Comparison of ENCODE assay signal across 8 cellular contexts in the genomic region with DNA sequence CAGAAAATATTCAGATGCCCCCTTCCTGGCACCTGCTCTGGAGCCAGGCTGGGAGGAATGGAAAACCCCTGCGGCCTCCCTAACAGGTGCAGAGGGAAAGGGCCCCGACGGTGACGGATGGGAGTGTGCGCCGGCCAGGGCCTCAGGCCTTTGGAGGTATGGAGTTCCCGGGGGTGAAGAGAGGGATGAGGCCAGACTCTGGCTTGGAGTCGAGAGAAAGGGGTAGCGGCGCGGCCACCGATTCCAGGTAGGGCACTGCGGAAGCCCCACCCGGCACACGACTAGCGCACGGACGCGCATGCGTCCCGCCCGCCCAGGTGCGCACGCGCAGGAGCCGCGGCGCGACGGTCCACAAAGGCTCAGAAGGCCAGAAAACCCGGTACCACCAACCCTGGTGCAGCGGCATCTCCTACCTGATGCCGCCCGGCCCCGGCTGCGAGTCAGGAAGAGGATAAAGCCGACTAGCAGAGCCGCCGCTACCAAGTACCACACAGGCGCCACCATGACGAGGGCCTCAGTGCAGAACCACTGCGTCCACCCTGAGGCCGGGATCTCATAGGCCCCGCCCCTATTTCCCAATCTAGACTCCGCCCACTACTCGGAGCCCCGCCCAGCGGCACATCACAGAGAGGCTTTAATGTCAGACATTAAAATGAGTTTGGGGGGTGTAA. TPM values are rescaled to one million over a fixed set of nuclear protein-coding genes. Genes with fewer than 3 reads are reported as not detected.
A peak's percentile ranks its signal among the peaks of the same experiment; 100 is the strongest.
DNase-seq lines count a peak whose midpoint lies in the region; ATAC-seq and TF ChIP-seq lines count a peak whose summit lies in the region.

A gene (minus strand): TSS at position 559 of the 671 bp plus-strand sequence. CDS start 55 bp downstream, at position 504.

- H3K27ac ChIP-seq in HEK293 (ENCODE audit: extremely low read depth, low read depth, low read length) (peak within 1 kb of the TSS; percentile 96), thoracic aorta (peak within 1 kb of the TSS; percentile 78 to 88)

- peak within 1 kb of the TSS; percentile 93 for H3K4me3 Mint-ChIP-seq in osteocyte (ENCODE audit: unreplicated experiment)

- peak; percentile 89 for ATAC-seq in activated naive CD4-positive, alpha-beta T cell treated with anti-CD3 and anti-CD28 coated beads, Interleukin-2, amount 50 U/mL, for 72 hours
- ATAC-seq in thoracic aorta (ENCODE audit: insufficient number of reproducible peaks, low FRiP score, low read depth) = peak; percentile 82

- DNase-seq in GF-D8 (lab: John Stamatoyannopoulos, UW) (peak; percentile 54), MV-4-11 (lab: John Stamatoyannopoulos, UW) (peak; percentile 83), SKM-1 (lab: John Stamatoyannopoulos, UW; ENCODE audit: unreplicated experiment) (peak; percentile 31), glomerular visceral epithelial cell (ENCODE audit: extremely low spot score) (peak; percentile 87), osteocyte (ENCODE audit: extremely low spot score, unreplicated experiment) (peak; percentile 94), thoracic aorta (ENCODE audit: low spot score) (peak; percentile 58)
- DNase-seq in activated naive CD4-positive, alpha-beta T cell treated with anti-CD3 and anti-CD28 coated beads, Interleukin-2, amount 50 U/mL, for 72 hours (ENCODE audit: low spot score in 2 of 2) = peak; percentile 92 to 95

- peak within 1 kb of the TSS; percentile 96 to 98 for H3K27ac Mint-ChIP-seq in activated naive CD4-positive, alpha-beta T cell treated with anti-CD3 and anti-CD28 coated beads, Interleukin-2, amount 50 U/mL, for 72 hours
- peak within 1 kb of the TSS; percentile 91 for H3K27ac Mint-ChIP-seq in osteocyte (ENCODE audit: unreplicated experiment)

- no peak for TF ChIP-seq CTCF in HEK293 (tag by site-specific recombination; IDR thresholded peaks at IDR 0.05)
- no peak for TF ChIP-seq CTCF in osteocyte (IDR thresholded peaks at IDR 0.05)
- TF ChIP-seq CTCF in thoracic aorta (IDR thresholded peaks at IDR 0.05) = no peak

- H3K4me1 ChIP-seq in HEK293 (ENCODE audit: control insufficient read depth, insufficient read depth, low read length) (peaks cover 9% of the 10 kb centered on the region), thoracic aorta (ENCODE audit: control insufficient read depth in 1 of 2, low read depth in 2 of 2) (peaks cover 3 to 23% of the 10 kb centered on the region in 2 donors)

- no peaks in the 10 kb centered on the region for H3K27me3 Mint-ChIP-seq in osteocyte (ENCODE audit: unreplicated experiment)

- no peaks in the 10 kb centered on the region for H3K27me3 ChIP-seq in thoracic aorta (replicated peaks; ENCODE audit: insufficient read depth)

- peaks cover 22 to 32% of the 10 kb centered on the region in 2 experiments; a peak in 2 of 3 replicates for H3K36me3 ChIP-seq in HEK293 (ENCODE audit: control insufficient read depth in 2 of 2, insufficient read depth in 1 of 2, low read length in 2 of 2)
- peaks cover 14% of the 10 kb centered on the region for H3K36me3 ChIP-seq in thoracic aorta

- POLR2A ChIA-PET in HEK293 (lab: Yijun Ruan, JAX) = interaction anchor here (1.2 to 1.8 kb wide), 5 partner anchors 13 to 45 kb away, joined by 3 to 11 read pairs (median 5); a partner anchor contains a TSS

- H3K4me3 ChIP-seq in HEK293 (ENCODE audit: low read depth, low read length) (peak within 1 kb of the TSS; percentile 89), thoracic aorta (peak within 1 kb of the TSS; percentile 84)

- no peaks in the 10 kb centered on the region for H3K9me3 Mint-ChIP-seq in activated naive CD4-positive, alpha-beta T cell treated with anti-CD3 and anti-CD28 coated beads, Interleukin-2, amount 50 U/mL, for 72 hours
- no peaks in the 10 kb centered on the region for H3K9me3 Mint-ChIP-seq in osteocyte (ENCODE audit: unreplicated experiment)

- peaks cover 17% of the 10 kb centered on the region for H3K4me1 Mint-ChIP-seq in osteocyte (ENCODE audit: unreplicated experiment)

- CTCF ChIA-PET in HEK293 (lab: Yijun Ruan, JAX) = interaction anchor here (0.9 kb wide), 1 partner anchor 29 kb away, joined by 5 read pairs; no protein-coding TSS in a partner anchor

- H3K36me3 Mint-ChIP-seq in activated naive CD4-positive, alpha-beta T cell treated with anti-CD3 and anti-CD28 coated beads, Interleukin-2, amount 50 U/mL, for 72 hours = peaks cover 26 to 29% of the 10 kb centered on the region in 2 donors
- H3K36me3 Mint-ChIP-seq in osteocyte (ENCODE audit: unreplicated experiment) = peaks cover 14% of the 10 kb centered on the region

- H3K9me3 ChIP-seq in HEK293 (ENCODE audit: control insufficient read depth, insufficient read depth, low read depth, low read length) = no peaks in the 10 kb centered on the region
- no peaks in the 10 kb centered on the region for H3K9me3 ChIP-seq in thoracic aorta

TF ChIP-seq in HEK293, 187 proteins besides CTCF, POLR2A, EP300 and RAD21 (continues in another document):
- TF ChIP-seq ZNF175 (tag by site-specific recombination; IDR thresholded peaks at IDR 0.05) (no peak), ZNF629 (tag by site-specific recombination; IDR thresholded peaks at IDR 0.05) (peak; percentile 41; the same call in 1 of the 2 replicates), ZNF155 (tag by site-specific recombination; IDR thresholded peaks at IDR 0.05) (no peak), SP3 (tag by site-specific recombination; IDR thresholded peaks at IDR 0.05) (peak; percentile 92), ZNF561 (tag by site-specific recombination; IDR thresholded peaks at IDR 0.05; ENCODE audit: borderline replicate concordance) (peak; percentile 58; the same call in 1 of the 2 replicates), ZNF514 (tag by site-specific recombination; IDR thresholded peaks at IDR 0.05) (no peak), ZSCAN30 (tag by site-specific recombination; IDR thresholded peaks at IDR 0.05) (0 out of 2 replicates have a peak, but pooled peaks have one; percentile 11)
- TF ChIP-seq, protein P1, sequence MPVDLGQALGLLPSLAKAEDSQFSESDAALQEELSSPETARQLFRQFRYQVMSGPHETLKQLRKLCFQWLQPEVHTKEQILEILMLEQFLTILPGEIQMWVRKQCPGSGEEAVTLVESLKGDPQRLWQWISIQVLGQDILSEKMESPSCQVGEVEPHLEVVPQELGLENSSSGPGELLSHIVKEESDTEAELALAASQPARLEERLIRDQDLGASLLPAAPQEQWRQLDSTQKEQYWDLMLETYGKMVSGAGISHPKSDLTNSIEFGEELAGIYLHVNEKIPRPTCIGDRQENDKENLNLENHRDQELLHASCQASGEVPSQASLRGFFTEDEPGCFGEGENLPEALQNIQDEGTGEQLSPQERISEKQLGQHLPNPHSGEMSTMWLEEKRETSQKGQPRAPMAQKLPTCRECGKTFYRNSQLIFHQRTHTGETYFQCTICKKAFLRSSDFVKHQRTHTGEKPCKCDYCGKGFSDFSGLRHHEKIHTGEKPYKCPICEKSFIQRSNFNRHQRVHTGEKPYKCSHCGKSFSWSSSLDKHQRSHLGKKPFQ (tag by site-specific recombination; IDR thresholded peaks at IDR 0.05) = no peak
- TF ChIP-seq, protein P2, sequence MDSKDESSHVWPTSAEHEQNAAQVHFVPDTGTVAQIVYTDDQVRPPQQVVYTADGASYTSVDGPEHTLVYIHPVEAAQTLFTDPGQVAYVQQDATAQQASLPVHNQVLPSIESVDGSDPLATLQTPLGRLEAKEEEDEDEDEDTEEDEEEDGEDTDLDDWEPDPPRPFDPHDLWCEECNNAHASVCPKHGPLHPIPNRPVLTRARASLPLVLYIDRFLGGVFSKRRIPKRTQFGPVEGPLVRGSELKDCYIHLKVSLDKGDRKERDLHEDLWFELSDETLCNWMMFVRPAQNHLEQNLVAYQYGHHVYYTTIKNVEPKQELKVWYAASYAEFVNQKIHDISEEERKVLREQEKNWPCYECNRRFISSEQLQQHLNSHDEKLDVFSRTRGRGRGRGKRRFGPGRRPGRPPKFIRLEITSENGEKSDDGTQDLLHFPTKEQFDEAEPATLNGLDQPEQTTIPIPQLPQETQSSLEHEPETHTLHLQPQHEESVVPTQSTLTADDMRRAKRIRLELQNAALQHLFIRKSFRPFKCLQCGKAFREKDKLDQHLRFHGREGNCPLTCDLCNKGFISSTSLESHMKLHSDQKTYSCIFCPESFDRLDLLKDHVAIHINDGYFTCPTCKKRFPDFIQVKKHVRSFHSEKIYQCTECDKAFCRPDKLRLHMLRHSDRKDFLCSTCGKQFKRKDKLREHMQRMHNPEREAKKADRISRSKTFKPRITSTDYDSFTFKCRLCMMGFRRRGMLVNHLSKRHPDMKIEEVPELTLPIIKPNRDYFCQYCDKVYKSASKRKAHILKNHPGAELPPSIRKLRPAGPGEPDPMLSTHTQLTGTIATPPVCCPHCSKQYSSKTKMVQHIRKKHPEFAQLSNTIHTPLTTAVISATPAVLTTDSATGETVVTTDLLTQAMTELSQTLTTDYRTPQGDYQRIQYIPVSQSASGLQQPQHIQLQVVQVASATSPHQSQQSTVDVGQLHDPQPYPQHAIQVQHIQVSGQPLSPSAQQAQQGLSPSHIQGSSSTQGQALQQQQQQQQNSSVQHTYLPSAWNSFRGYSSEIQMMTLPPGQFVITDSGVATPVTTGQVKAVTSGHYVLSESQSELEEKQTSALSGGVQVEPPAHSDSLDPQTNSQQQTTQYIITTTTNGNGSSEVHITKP (tag by site-specific recombination; IDR thresholded peaks at IDR 0.05) = peak; percentile 50; the same call in 1 of the 2 replicates

RNA-seq across cellular contexts. Expression of the gene that starts here (rescaled TPM):
- total RNA-seq in activated naive CD4-positive, alpha-beta T cell treated with anti-CD3 and anti-CD28 coated beads, Interleukin-2, amount 50 U/mL, for 72 hours = 100 to 1,000 TPM in 1 of 2 donors, 10 to 100 TPM in 1; 66.4 to 128 TPM
- total RNA-seq in osteocyte = 79.6 and 84.2 TPM in 2 replicates
- 10 to 100 TPM; 60.9 to 90.9 TPM for total RNA-seq in thoracic aorta

Comparison
In these comparisons a context has a peak if more than half of its experiments do, and no peak if none do; other contexts are left out.
1. Peak in every context shown above with its lines: DNase-seq, ATAC-seq, H3K4me3 ChIP-seq and H3K27ac ChIP-seq.
2. DNase-seq: peak in every context shown above with its lines; median percentile 94 in osteocyte; 94 in activated naive CD4-positive, alpha-beta T cell treated with anti-CD3 and anti-CD28 coated beads, Interleukin-2, amount 50 U/mL, for 72 hours; 87 in glomerular visceral epithelial cell; 83 in MV-4-11; 58 in thoracic aorta; 54 in GF-D8; 31 in SKM-1.